ENCODE assay signal across 14 cellular contexts in the genomic region with DNA sequence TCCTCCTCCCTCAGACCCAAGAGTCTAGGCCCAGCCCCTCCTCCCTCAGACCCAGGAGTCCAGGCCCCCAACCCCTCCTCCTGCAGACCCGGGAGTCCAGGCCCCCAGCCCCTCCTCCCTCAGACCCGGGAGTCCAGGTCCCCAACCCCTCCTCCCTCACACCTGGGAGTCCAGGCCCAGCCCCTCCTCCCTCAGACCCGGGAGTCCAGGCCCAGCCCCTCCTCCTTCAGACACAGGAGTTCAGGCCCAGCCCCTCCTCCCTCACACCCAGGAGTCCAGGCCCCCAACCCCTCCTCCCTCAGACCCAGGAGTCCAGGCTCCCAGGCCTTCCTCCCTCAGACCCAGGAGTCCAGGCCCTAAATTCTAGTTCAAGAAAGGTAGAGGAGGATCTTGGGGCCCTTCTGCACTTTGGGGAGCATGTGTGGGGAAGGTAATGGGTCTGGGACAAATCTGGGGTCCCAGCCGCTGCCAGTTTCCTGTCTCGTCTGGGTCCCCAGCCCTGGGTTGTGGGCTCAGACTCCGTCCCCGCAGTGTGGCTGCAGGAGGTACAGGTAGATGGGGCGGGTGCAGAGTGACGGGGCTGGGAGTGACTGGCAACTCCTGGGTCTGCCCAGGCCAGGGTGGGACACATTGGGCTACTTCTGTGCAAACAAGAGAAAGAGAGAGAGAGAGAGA. TPM values are rescaled to one million over a fixed set of nuclear protein-coding genes. Genes with fewer than 3 reads are reported as not detected.
DNase-seq lines count a peak whose midpoint lies in the region; ATAC-seq and TF ChIP-seq lines count a peak whose summit lies in the region.
"Had no signal": no experiment of that assay in that cellular context is flagged by ENCODE, and none has a peak within 500 bp of the region (broad histone marks: within the 10 kb centered on the region; RNA-seq: fewer than 3 reads in every experiment).

No MANE protein-coding gene starts in this region.

- H2BK120ac ChIP-seq in trophoblast cell (ENCODE audit: insufficient read depth, low read length, poor library complexity), result peak overlapping the region; percentile 74

- 57% methylated on average over 7 of the region's 9 CpGs for WGBS in hepatocyte (ENCODE audit: low lambda C conversion rate, missing lambda C conversion rate)
- no CpG with 5 or more reads among the region's 9 CpGs for WGBS in trophoblast cell (ENCODE audit: extremely low coverage, insufficient coverage, insufficient read length)
- WGBS in spleen, 5 donors, result 45 to 68% (median 52%) methylated on average over 9 of the region's 9 CpGs

- DNase-seq in H7, result peak; percentile 82
- DNase-seq in PC-3, result no peak
- no peak for DNase-seq in hepatocyte (ENCODE audit: low spot score)
- no peak for DNase-seq in trophoblast cell
- no peak for DNase-seq in spleen
- no peak for DNase-seq in gastrocnemius medialis
- DNase-seq: activated naive CD4-positive, alpha-beta T cell; NCI-H446 treated with DMSO at 0.1 percent for 48 hours; stimulated activated naive CD4-positive, alpha-beta T cell had no signal

- H3K27me3 ChIP-seq in H7 (ENCODE audit: control insufficient read depth, insufficient read depth, low read length) (peaks cover 41% of the 10 kb centered on the region), PC-3 (ENCODE audit: low read length) (no peaks in the 10 kb centered on the region), hepatocyte (peaks cover 48% of the 10 kb centered on the region), trophoblast cell (ENCODE audit: insufficient read depth, low read length) (no peaks in the 10 kb centered on the region), spleen (replicated peaks in 1 of 7) (peaks cover 5 to 96% (median 73%) of the 10 kb centered on the region in 7 donors), gastrocnemius medialis (peaks cover 75 to 90% (median 90%) of the 10 kb centered on the region in 3 donors)

- no peak overlapping the region for H3K4me3 ChIP-seq in H7 (ENCODE audit: insufficient read depth, low read depth, low read length)
- H3K4me3 ChIP-seq in PC-3 (ENCODE audit: low read length), result no peak overlapping the region
- no peak overlapping the region for H3K4me3 ChIP-seq in hepatocyte
- no peak overlapping the region for H3K4me3 ChIP-seq in trophoblast cell (ENCODE audit: low read depth, low read length)
- no peak overlapping the region for H3K4me3 ChIP-seq in spleen
- H3K4me3 ChIP-seq in gastrocnemius medialis, result no peak overlapping the region

- peaks cover 5% of the 10 kb centered on the region for H3F3A ChIP-seq in PC-3 (ENCODE audit: low read length, unreplicated experiment)

- POLR2A ChIA-PET in PC-3 (lab: Charles Lee; ENCODE audit: unreplicated experiment), result no interaction called here

- CTCF ChIA-PET in PC-3 (lab: Charles Lee), result interaction anchor here (1.0 kb wide), 1 partner anchor 10 kb away, joined by 5 read pairs; no protein-coding TSS in a partner anchor

- H2BK5ac ChIP-seq in trophoblast cell (ENCODE audit: low read depth, low read length, poor library complexity), result peak overlapping the region; percentile 70

- peak overlapping the region; percentile 32 for H4K12ac ChIP-seq in trophoblast cell (ENCODE audit: low read depth, low read length)

- no TSS peak for BruUV-seq in PC-3 (replicated peaks; lab: Mats Ljungman, UMichigan)

- peak overlapping the region; percentile 81 for H2BK12ac ChIP-seq in trophoblast cell (ENCODE audit: low read length)

- peak overlapping the region; percentile 71 for H3K4me2 ChIP-seq in PC-3 (ENCODE audit: low read length)
- H3K4me2 ChIP-seq in hepatocyte, result peak overlapping the region; percentile 62
- H3K4me2 ChIP-seq in trophoblast cell (ENCODE audit: low read length), result peak overlapping the region; percentile 58

- H4K91ac ChIP-seq in trophoblast cell (ENCODE audit: low read depth, low read length), result peak overlapping the region; percentile 76

- intact Hi-C loops in PC-3 (cut with micrococcal nuclease), result loop anchor here (5.0 kb wide), 1 partner anchor 71 kb away; no protein-coding TSS in a partner anchor
- intact Hi-C loops in spleen (cut with DNase I; ENCODE audit: low total_unique reads), result no loop called here
- intact Hi-C loops in gastrocnemius medialis (cut with DNase I; ENCODE audit: low total_unique reads), result no loop called here

- TF ChIP-seq POLR2A in spleen (IDR thresholded peaks at IDR 0.05) (no peak), gastrocnemius medialis (IDR thresholded peaks at IDR 0.05) (no peak)

- no peaks in the 10 kb centered on the region for H4K20me1 ChIP-seq in PC-3 (ENCODE audit: low read length)
- H4K20me1 ChIP-seq in hepatocyte (ENCODE audit: insufficient read depth, poor library complexity, severe bottlenecking), result no peaks in the 10 kb centered on the region

- H3K79me2 ChIP-seq in PC-3 (ENCODE audit: low read length), result no peaks in the 10 kb centered on the region
- no peaks in the 10 kb centered on the region for H3K79me2 ChIP-seq in hepatocyte
- H3K79me2 ChIP-seq in trophoblast cell (ENCODE audit: control insufficient read depth, insufficient read depth, low read length, poor library complexity), result peaks cover 15% of the 10 kb centered on the region

- no peaks in the 10 kb centered on the region for H3K36me3 ChIP-seq in H7 (replicated peaks; ENCODE audit: control insufficient read depth, insufficient read depth, low read length)
- no peaks in the 10 kb centered on the region for H3K36me3 ChIP-seq in PC-3 (ENCODE audit: low read depth, low read length)
- H3K36me3 ChIP-seq in hepatocyte (replicated peaks; ENCODE audit: insufficient read depth, low read depth), result no peaks in the 10 kb centered on the region
- H3K36me3 ChIP-seq in trophoblast cell (ENCODE audit: control insufficient read depth in 1 of 2, insufficient read depth in 2 of 2, low read length in 2 of 2), result no peaks in the 10 kb centered on the region
- no peaks in the 10 kb centered on the region for H3K36me3 ChIP-seq in spleen
- H3K36me3 ChIP-seq in gastrocnemius medialis, result no peaks in the 10 kb centered on the region

- H3K9me2 ChIP-seq in PC-3 (replicated peaks; ENCODE audit: low read length) (no peaks in the 10 kb centered on the region), hepatocyte (replicated peaks; ENCODE audit: insufficient read depth) (no peaks in the 10 kb centered on the region)

- peak overlapping the region; percentile 65 for H3K14ac ChIP-seq in trophoblast cell (ENCODE audit: low read length)

- no peak overlapping the region for H3K23ac ChIP-seq in trophoblast cell (ENCODE audit: low read length)

- no peaks in the 10 kb centered on the region for H3K9me3 ChIP-seq in PC-3 (ENCODE audit: low read length)
- no peaks in the 10 kb centered on the region for H3K9me3 ChIP-seq in hepatocyte (ENCODE audit: low read depth)
- H3K9me3 ChIP-seq in trophoblast cell (ENCODE audit: insufficient read depth, low read depth, low read length), result no peaks in the 10 kb centered on the region
- no peaks in the 10 kb centered on the region for H3K9me3 ChIP-seq in spleen
- no peaks in the 10 kb centered on the region for H3K9me3 ChIP-seq in gastrocnemius medialis

- H4K8ac ChIP-seq in trophoblast cell (ENCODE audit: low read depth, low read length), result peak overlapping the region; percentile 47

- H3K27ac ChIP-seq in PC-3 (ENCODE audit: low read length) (peak overlapping the region; percentile 6; the same call in 1 of the 2 replicates), hepatocyte (peak overlapping the region; percentile 37), trophoblast cell (ENCODE audit: low read depth, low read length) (peak overlapping the region; percentile 78), spleen (no peak overlapping the region), gastrocnemius medialis (no peak overlapping the region)
- H3K27ac ChIP-seq: C4-2B had no signal

- in situ Hi-C loops in gastrocnemius medialis (cut with MboI; ENCODE audit: low sequenced_read_pairs in 4 of 4), result loop anchor here in 1 of 4 donors (10.0 kb wide), 1 partner anchor 291 kb away; no protein-coding TSS in a partner anchor

- H2AFZ ChIP-seq in PC-3 (ENCODE audit: low read length) (0 out of 2 replicates have a peak overlapping the region, but pooled peaks have one; percentile 17), hepatocyte (no peak overlapping the region), trophoblast cell (ENCODE audit: insufficient read depth, low read length, poor library complexity) (peak overlapping the region; percentile 44)

- H3K4ac ChIP-seq in trophoblast cell (ENCODE audit: low read depth, low read length), result peak overlapping the region; percentile 18

- H3K18ac ChIP-seq in trophoblast cell (ENCODE audit: low read length), result peak overlapping the region; percentile 82

- no peak for TF ChIP-seq CTCF in PC-3 (conservative IDR thresholded peaks at IDR 0.05; ENCODE audit: low read depth, low read length)
- TF ChIP-seq CTCF in hepatocyte (IDR thresholded peaks at IDR 0.05; ENCODE audit: poor library complexity), result no peak
- TF ChIP-seq CTCF in spleen (IDR thresholded peaks at IDR 0.05 in 8 of 11, conservative IDR thresholded peaks at IDR 0.05 in 3 of 11), result no peak
- no peak for TF ChIP-seq CTCF in gastrocnemius medialis (IDR thresholded peaks at IDR 0.05 in 4 of 5, conservative IDR thresholded peaks at IDR 0.05 in 1 of 5)

- H3K9ac ChIP-seq in PC-3 (ENCODE audit: low read length), result no peak overlapping the region
- H3K9ac ChIP-seq in trophoblast cell (ENCODE audit: low read length), result no peak overlapping the region

- H3K79me1 ChIP-seq in trophoblast cell (ENCODE audit: low read length), result peaks cover 42% of the 10 kb centered on the region

- ATAC-seq in PC-3 (peak; percentile 1; the same call in 1 of the 2 replicates), GM21381 (IDR thresholded peaks at IDR 0.05; ENCODE audit: unreplicated experiment) (no peak), gastrocnemius medialis (no peak)

- peaks cover 49% of the 10 kb centered on the region for H3K4me1 ChIP-seq in PC-3 (ENCODE audit: insufficient read depth, low read length)
- peaks cover 43% of the 10 kb centered on the region for H3K4me1 ChIP-seq in hepatocyte (ENCODE audit: insufficient read depth)
- H3K4me1 ChIP-seq in trophoblast cell (ENCODE audit: control insufficient read depth in 1 of 2, insufficient read depth in 2 of 2, low read length in 2 of 2), result peaks cover 46 to 52% of the 10 kb centered on the region in 2 experiments
- peaks cover 0 to 30% (median 17%) of the 10 kb centered on the region in 6 donors for H3K4me1 ChIP-seq in spleen
- no peaks in the 10 kb centered on the region for H3K4me1 ChIP-seq in gastrocnemius medialis

- H2AK5ac ChIP-seq in trophoblast cell (ENCODE audit: low read length), result peak overlapping the region; percentile 57

RNA-seq across cellular contexts. Expression of a gene that starts 3.2 kb away (rescaled TPM):
- total RNA-seq in H7 (2014; rRNA removed; shearing (Covaris generic)), result not detected in 2 replicates
- total RNA-seq in PC-3 (2014; rRNA removed), result not detected in 2 replicates
- total RNA-seq in hepatocyte, result not detected in 2 replicates
- 6.6 and 13.0 TPM in 2 replicates for polyA plus RNA-seq in hepatocyte
- polyA plus RNA-seq in trophoblast cell (2013), result 0.15 and 0.18 TPM in 2 replicates
- not detected for total RNA-seq in spleen
- under 1 TPM in 1 of 3 donors, not detected in 2; 0.20 TPM for polyA plus RNA-seq in spleen
- not detected for total RNA-seq in gastrocnemius medialis
- total RNA-seq: dermis microvascular lymphatic vessel endothelial cell, LHCN-M2, lower leg skin had no signal

RNA-seq across cellular contexts. Expression of a gene that starts 3.2 kb away (rescaled TPM):
- 0.59 and 1.2 TPM in 2 replicates for total RNA-seq in H7 (2014; rRNA removed; shearing (Covaris generic))
- 7.5 and 10.7 TPM in 2 replicates for total RNA-seq in PC-3 (2014; rRNA removed)
- 1.4 and 4.4 TPM in 2 replicates for total RNA-seq in hepatocyte
- 6.6 and 8.5 TPM in 2 replicates for polyA plus RNA-seq in hepatocyte
- polyA plus RNA-seq in trophoblast cell (2013), result 14.7 and 15.0 TPM in 2 replicates
- total RNA-seq in spleen, result under 1 TPM in 1 of 7 donors, not detected in 6; 0.23 TPM
- under 1 TPM in 2 of 3 donors, not detected in 1; 0.04 to 0.06 TPM for polyA plus RNA-seq in spleen
- total RNA-seq in gastrocnemius medialis, result under 1 TPM in 1 of 4 donors, not detected in 3; 0.66 TPM

RNA-seq across cellular contexts. Expression of a gene that starts 10.4 kb away (rescaled TPM):
- total RNA-seq in H7 (2014; rRNA removed; shearing (Covaris generic)), result not detected in 2 replicates
- total RNA-seq in PC-3 (2014; rRNA removed) (not detected in 2 replicates), hepatocyte (not detected in 2 replicates), spleen (not detected), gastrocnemius medialis (not detected)
- polyA plus RNA-seq in hepatocyte (0.18 TPM in 1 of 2 replicates, not detected in the other), spleen (not detected)
- 0.04 and 0.06 TPM in 2 replicates for polyA plus RNA-seq in trophoblast cell (2013)
- total RNA-seq: dermis microvascular lymphatic vessel endothelial cell, LHCN-M2, lower leg skin had no signal

RNA-seq across cellular contexts. Expression of a gene that starts 10.6 kb away (rescaled TPM):
- 1.0 TPM in 1 of 2 replicates, not detected in the other for total RNA-seq in H7 (2014; rRNA removed; shearing (Covaris generic))
- total RNA-seq in PC-3 (2014; rRNA removed) (22.1 and 22.8 TPM in 2 replicates), hepatocyte (1.8 and 9.1 TPM in 2 replicates), spleen (1 to 10 TPM; 3.7 to 8.8 (median 5.0) TPM), gastrocnemius medialis (1 to 10 TPM; 1.3 to 4.7 (median 2.1) TPM)
- polyA plus RNA-seq in hepatocyte (29.6 and 39.2 TPM in 2 replicates), spleen (under 1 TPM in 2 of 3 donors, not detected in 1; 0.17 to 0.32 TPM)
- polyA plus RNA-seq in trophoblast cell (2013), result 0.50 and 0.52 TPM in 2 replicates
- total RNA-seq: LHCN-M2 had no signal

RNA-seq across cellular contexts. Expression of a gene that starts 12.3 kb away (rescaled TPM):
- total RNA-seq in H7 (2014; rRNA removed; shearing (Covaris generic)), result 458 and 505 TPM in 2 replicates
- total RNA-seq in PC-3 (2014; rRNA removed) (550 and 836 TPM in 2 replicates), hepatocyte (604 and 984 TPM in 2 replicates), spleen (1,000 to 10,000 TPM in 5 of 7 donors, 100 to 1,000 TPM in 2; 581 to 2,029 (median 1,447) TPM), gastrocnemius medialis (100 to 1,000 TPM; 123 to 278 (median 206) TPM)
- polyA plus RNA-seq in hepatocyte (410 and 437 TPM in 2 replicates), spleen (1,000 to 10,000 TPM; 3,566 to 4,833 (median 4,082) TPM)
- polyA plus RNA-seq in trophoblast cell (2013), result 2,317 and 2,363 TPM in 2 replicates

Comparison
In these comparisons a context has a peak if more than half of its experiments do, and no peak if none do; other contexts are left out.
1. H3K27ac ChIP-seq: peak in PC-3 (single experiment), hepatocyte (single experiment) and trophoblast cell (single experiment); none in spleen (0 of 8) and gastrocnemius medialis (0 of 4).
2. Peak in every context shown above with its lines, with median percentiles within 50 percentile points of each other: H3K4me2 ChIP-seq.